8 cellular contexts compared by ENCODE assay signal in the genomic region with DNA sequence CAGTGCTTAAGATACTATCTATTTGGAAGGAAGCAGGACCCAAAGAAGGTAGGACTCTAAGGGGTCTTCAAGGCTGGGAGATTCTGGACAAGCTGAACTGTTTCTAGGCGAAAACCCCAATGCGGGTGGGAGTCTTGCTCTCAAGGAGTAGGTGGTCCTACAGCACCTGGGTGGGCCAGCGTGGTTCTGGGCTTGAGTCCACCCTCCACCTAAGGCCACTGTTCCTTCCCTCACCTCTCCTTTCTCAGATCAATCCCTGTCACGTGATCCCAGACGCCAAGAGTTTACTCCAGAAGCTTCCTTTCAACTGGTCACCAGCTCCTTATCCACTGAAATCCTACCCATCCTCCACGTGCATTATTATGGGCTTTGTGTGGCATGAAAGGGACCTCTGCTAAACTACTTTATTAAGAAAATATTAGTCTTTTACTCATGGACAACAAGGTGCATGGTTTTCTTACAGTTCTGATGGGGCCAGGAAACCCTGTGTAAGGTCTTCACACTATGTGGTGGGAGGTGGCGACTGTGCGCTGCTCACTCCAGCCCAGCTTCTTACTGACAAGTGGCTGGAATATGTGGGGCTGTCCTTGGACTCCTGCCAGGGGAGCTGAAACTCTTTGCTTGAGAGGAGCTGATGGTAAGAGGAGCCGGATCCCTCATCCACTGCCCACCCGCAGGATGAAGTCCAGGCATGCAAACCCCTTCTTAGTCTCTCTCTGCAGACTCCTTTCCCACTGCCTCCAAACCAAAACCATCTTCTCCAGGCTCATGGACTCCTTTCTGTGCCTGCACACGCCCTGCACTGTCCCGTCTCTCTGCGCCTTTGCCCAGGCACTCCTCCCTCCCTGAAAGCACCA. TPM values are rescaled to one million over a fixed set of nuclear protein-coding genes. Genes with fewer than 3 reads are reported as not detected.
DNase-seq lines count a peak whose midpoint lies in the region; ATAC-seq and TF ChIP-seq lines count a peak whose summit lies in the region.

No MANE protein-coding gene starts in this region.

- ATAC-seq in activated CD4-positive, alpha-beta T cell treated with anti-CD3 and anti-CD28 coated beads for 36 hours: no peak
- ATAC-seq in GM19023 (IDR thresholded peaks at IDR 0.05; ENCODE audit: unreplicated experiment): no peak
- no peak for ATAC-seq in HG03457 (IDR thresholded peaks at IDR 0.05; ENCODE audit: unreplicated experiment)

- no peak overlapping the region for H3K23ac ChIP-seq in mesendoderm (ENCODE audit: low read length)

- H3K4me1 ChIP-seq in PC-9 (replicated peaks; ENCODE audit: insufficient read depth): peaks cover 17% of the 10 kb centered on the region
- H3K4me1 ChIP-seq in mesendoderm (ENCODE audit: control insufficient read depth, low read depth, low read length): peaks cover 2% of the 10 kb centered on the region
- H3K4me1 ChIP-seq in thyroid gland: peaks cover 9 to 14% of the 10 kb centered on the region in 2 donors

- no peak overlapping the region for H2BK5ac ChIP-seq in mesendoderm (ENCODE audit: low read length)

- no peak for TF ChIP-seq CTCF in PC-9 (conservative IDR thresholded peaks at IDR 0.05)
- TF ChIP-seq CTCF in dorsolateral prefrontal cortex (IDR thresholded peaks at IDR 0.05 in 54 of 56, conservative IDR thresholded peaks at IDR 0.05 in 2 of 56; ENCODE audit: low read depth in 1 of 56, partially characterized antibody in 56 of 56): no peak
- no peak for TF ChIP-seq CTCF in thyroid gland (IDR thresholded peaks at IDR 0.05)

- H2AK5ac ChIP-seq in mesendoderm (ENCODE audit: low read length): no peak overlapping the region

- TF ChIP-seq POLR2A in thyroid gland (IDR thresholded peaks at IDR 0.05): no peak

- DNase-seq in activated CD4-positive, alpha-beta T cell treated with anti-CD3 and anti-CD28 coated beads for 36 hours: peak; percentile 38
- no peak for DNase-seq in activated CD4-positive, alpha-beta T cell treated with anti-CD3 and anti-CD28 coated beads, Interleukin-2, amount 50 U/mL, for 1 hour
- DNase-seq in PC-9 (peak in 1 of 2 experiments; percentile 47), dorsolateral prefrontal cortex (peak in 8 of 10 donors; percentile 50 to 68 (median 62)), mesendoderm (no peak), thyroid gland (peak; percentile 82 to 88)

- no peak overlapping the region for H3K27ac ChIP-seq in PC-9
- H3K27ac ChIP-seq in dorsolateral prefrontal cortex: peak overlapping the region in 36 of 59 donors; percentile 1 to 87 (median 56)
- H3K27ac ChIP-seq in mesendoderm (ENCODE audit: low read depth, low read length): no peak overlapping the region
- peak overlapping the region in 2 of 3 donors; percentile 40 to 89 for H3K27ac ChIP-seq in thyroid gland

- H3K4ac ChIP-seq in mesendoderm (ENCODE audit: low read depth, low read length): no peak overlapping the region

- H3K9me2 ChIP-seq in PC-9 (ENCODE audit: insufficient read depth): no peaks in the 10 kb centered on the region

- CTCF ChIA-PET in activated CD4-positive, alpha-beta T cell treated with anti-CD3 and anti-CD28 coated beads for 36 hours (lab: Charles Lee): interaction anchor here (0.6 to 1.4 kb wide), 9 partner anchors 8 to 301 kb away, joined by 3 to 4 read pairs (median 3); partner anchors contain the start of gene ZNF282
- CTCF ChIA-PET in PC-9 (lab: Charles Lee): interaction anchor here (0.6 to 0.7 kb wide), 3 partner anchors 212 to 237 kb away, joined by 3 read pairs; partner anchors contain the start of gene ZNF783

- no peak overlapping the region for H4K8ac ChIP-seq in mesendoderm (ENCODE audit: low read depth, low read length)

- H3K4me3 Mint-ChIP-seq in activated CD4-positive, alpha-beta T cell treated with anti-CD3 and anti-CD28 coated beads for 36 hours: peak overlapping the region; percentile 93

- peaks cover 22% of the 10 kb centered on the region for H3K36me3 ChIP-seq in PC-9 (ENCODE audit: low read depth)
- peaks cover 4% of the 10 kb centered on the region for H3K36me3 ChIP-seq in mesendoderm (ENCODE audit: control insufficient read depth, insufficient read depth, low read length)
- H3K36me3 ChIP-seq in thyroid gland: peaks cover 31% of the 10 kb centered on the region in 2 donors

- peaks cover 4% of the 10 kb centered on the region; the same call in 1 of the 2 replicates for H4K20me1 ChIP-seq in PC-9 (ENCODE audit: insufficient read depth)

- no peaks in the 10 kb centered on the region for H3K27me3 ChIP-seq in PC-9 (ENCODE audit: insufficient read depth, low read depth)
- no peaks in the 10 kb centered on the region for H3K27me3 ChIP-seq in dorsolateral prefrontal cortex
- no peaks in the 10 kb centered on the region for H3K27me3 ChIP-seq in mesendoderm (ENCODE audit: insufficient read depth, low read length, poor library complexity)
- no peaks in the 10 kb centered on the region for H3K27me3 ChIP-seq in thyroid gland

- peak overlapping the region; percentile 91 for H3K27ac Mint-ChIP-seq in activated CD4-positive, alpha-beta T cell treated with anti-CD3 and anti-CD28 coated beads for 36 hours

- H3K4me2 ChIP-seq in PC-9 (peak overlapping the region; percentile 96), mesendoderm (ENCODE audit: low read length) (no peak overlapping the region)

- no peaks in the 10 kb centered on the region for H3F3A ChIP-seq in PC-9 (ENCODE audit: insufficient read depth, low read depth)

- no peaks in the 10 kb centered on the region for H3K9me3 Mint-ChIP-seq in activated CD4-positive, alpha-beta T cell treated with anti-CD3 and anti-CD28 coated beads for 36 hours (ENCODE audit: low read depth)

- H3K9ac ChIP-seq in mesendoderm (ENCODE audit: low read length): peak overlapping the region; percentile 38

- peak overlapping the region; percentile 15 for H3K56ac ChIP-seq in mesendoderm (ENCODE audit: low read length)

- no peak overlapping the region for H2AFZ ChIP-seq in PC-9

- H3K27me3 Mint-ChIP-seq in activated CD4-positive, alpha-beta T cell treated with anti-CD3 and anti-CD28 coated beads for 36 hours: no peaks in the 10 kb centered on the region

- H2BK15ac ChIP-seq in mesendoderm (replicated peaks; ENCODE audit: low read depth): no peak overlapping the region

- H3K79me2 ChIP-seq in PC-9 (ENCODE audit: low read depth) (peaks cover 26% of the 10 kb centered on the region), mesendoderm (ENCODE audit: control insufficient read depth, insufficient read depth, low read length) (peaks cover 5% of the 10 kb centered on the region)

- H3K4me1 Mint-ChIP-seq in activated CD4-positive, alpha-beta T cell treated with anti-CD3 and anti-CD28 coated beads for 36 hours: peaks cover 31% of the 10 kb centered on the region

- POLR2A ChIA-PET in activated CD4-positive, alpha-beta T cell treated with anti-CD3 and anti-CD28 coated beads for 36 hours (lab: Charles Lee): interaction anchor here (0.6 to 1.3 kb wide), 4 partner anchors 36 to 263 kb away, joined by 3 to 8 read pairs (median 4); no protein-coding TSS in a partner anchor
- POLR2A ChIA-PET in PC-9 (lab: Charles Lee; ENCODE audit: unreplicated experiment): interaction anchor here (0.6 to 0.7 kb wide), 2 partner anchors 36 to 474 kb away, joined by 3 to 20 read pairs; no protein-coding TSS in a partner anchor

- no peak overlapping the region for H3K18ac ChIP-seq in mesendoderm (ENCODE audit: low read length)

- no peak overlapping the region for H4K5ac ChIP-seq in mesendoderm (ENCODE audit: low read length)

- peak overlapping the region; percentile 94 for H3K4me3 ChIP-seq in PC-9
- peak overlapping the region; percentile 48 to 83 (median 71) for H3K4me3 ChIP-seq in dorsolateral prefrontal cortex
- no peak overlapping the region for H3K4me3 ChIP-seq in mesendoderm (ENCODE audit: low read length)
- peak overlapping the region in 1 of 3 donors; percentile 65 for H3K4me3 ChIP-seq in thyroid gland (replicated peaks in 1 of 3)

- no CpG with 5 or more reads among the region's 13 CpGs for WGBS in mesendoderm (ENCODE audit: extremely low coverage, insufficient coverage, low lambda C conversion rate)
- 40 to 44% methylated on average over 13 of the region's 13 CpGs for WGBS in thyroid gland, 2 donors

- peaks cover 36% of the 10 kb centered on the region for H3K36me3 Mint-ChIP-seq in activated CD4-positive, alpha-beta T cell treated with anti-CD3 and anti-CD28 coated beads for 36 hours (ENCODE audit: low read depth)

- intact Hi-C loops in activated CD4-positive, alpha-beta T cell treated with anti-CD3 and anti-CD28 coated beads for 36 hours (cut with DNase I, micrococcal nuclease): loop anchor here (2.0 to 5.0 kb wide), 8 partner anchors 34 to 489 kb away; partner anchors contain the start of genes PDIA4 (in 1 of the 2), ZNF282 (in 1 of the 2), ZNF777 (in 1 of the 2) and ZNF862 (in 1 of the 2)
- intact Hi-C loops in PC-9 (cut with micrococcal nuclease; ENCODE audit: unreplicated experiment): loop anchor here (2.0 to 10.0 kb wide), 9 partner anchors 74 to 531 kb away; partner anchors contain the start of gene ZNF783
- intact Hi-C loops in dorsolateral prefrontal cortex (cut with DNase I): loop anchor here (5.0 kb wide), 6 partner anchors 34 to 254 kb away; partner anchors contain the start of genes ZNF777 (in 2 of the 2) and ZNF783 (in 1 of the 2)
- intact Hi-C loops in thyroid gland (cut with DNase I): no loop called here

- TSS peak; percentile 46 for BruUV-seq in PC-9 (replicated peaks; lab: Mats Ljungman, UMichigan)

- H3K9me3 ChIP-seq in PC-9 (ENCODE audit: insufficient read depth, low read depth) (no peaks in the 10 kb centered on the region), thyroid gland (no peaks in the 10 kb centered on the region)

- H3K79me1 ChIP-seq in mesendoderm (ENCODE audit: low read length): peaks cover 11% of the 10 kb centered on the region

- H2BK120ac ChIP-seq in mesendoderm (ENCODE audit: low read depth, low read length): no peak overlapping the region

RNA-seq across cellular contexts. Expression of gene ZNF746, which starts 1.6 kb away (rescaled TPM):
- 10 to 100 TPM; 14.2 to 15.2 TPM for total RNA-seq in activated CD4-positive, alpha-beta T cell treated with anti-CD3 and anti-CD28 coated beads for 36 hours
- total RNA-seq in PC-9 (2021) (19.2 and 19.3 TPM in 2 replicates), dorsolateral prefrontal cortex (10 to 100 TPM; 17.9 to 38.3 (median 26.7) TPM), thyroid gland (10 to 100 TPM; 19.5 to 27.7 (median 24.0) TPM)
- 8.7 TPM for polyA plus RNA-seq in mesendoderm (2013, experiment 1 of 2)
- 8.9 TPM for polyA plus RNA-seq in mesendoderm (2013, experiment 2 of 2)

RNA-seq across cellular contexts. Expression of gene ZNF777, which starts 35.2 kb away (rescaled TPM):
- total RNA-seq in activated CD4-positive, alpha-beta T cell treated with anti-CD3 and anti-CD28 coated beads for 36 hours: 10 to 100 TPM; 13.3 to 16.4 TPM
- total RNA-seq in PC-9 (2021) (10.6 and 13.3 TPM in 2 replicates), dorsolateral prefrontal cortex (10 to 100 TPM in 119 of 120 experiments, 1 to 10 TPM in 1; 9.8 to 20.4 (median 15.0) TPM), thyroid gland (10 to 100 TPM in 3 of 4 donors, 1 to 10 TPM in 1; 9.0 to 14.9 (median 12.1) TPM)
- 7.6 TPM for polyA plus RNA-seq in mesendoderm (2013, experiment 1 of 2)
- polyA plus RNA-seq in mesendoderm (2013, experiment 2 of 2): 7.8 TPM

Comparison
In these comparisons a context has a peak if more than half of its experiments do, and no peak if none do; other contexts are left out.
1. DNase-seq: peak in activated CD4-positive, alpha-beta T cell treated with anti-CD3 and anti-CD28 coated beads for 36 hours (single experiment), dorsolateral prefrontal cortex (8 of 10) and thyroid gland (2 of 2); none in activated CD4-positive, alpha-beta T cell treated with anti-CD3 and anti-CD28 coated beads, Interleukin-2, amount 50 U/mL, for 1 hour (single experiment) and mesendoderm (single experiment).
2. H3K27ac ChIP-seq: peak in dorsolateral prefrontal cortex (36 of 59) and thyroid gland (2 of 3); none in PC-9 (single experiment) and mesendoderm (single experiment).